In genomic region chr16:8796469-8797363, GRCh38 we compare ENCODE assay signal across 8 cellular contexts. TPM values are rescaled to one million over a fixed set of nuclear protein-coding genes. Genes with fewer than 3 reads are reported as not detected.
DNase-seq lines count a peak whose midpoint lies in the region; ATAC-seq and TF ChIP-seq lines count a peak whose summit lies in the region.

No MANE protein-coding gene starts in this region.

- H2AFZ ChIP-seq in Loucy (ENCODE audit: low read length) (peak overlapping the region; percentile 73; the same call in 1 of the 2 replicates), neural cell (ENCODE audit: low read depth, low read length) (peak overlapping the region; percentile 63)

- no peaks in the 10 kb centered on the region for H3K27me3 ChIP-seq in CD8-positive, alpha-beta memory T cell (ENCODE audit: insufficient read depth, low read length, poor library complexity, severe bottlenecking)
- H3K27me3 ChIP-seq in Loucy (ENCODE audit: insufficient read depth, low read length, poor library complexity, severe bottlenecking) = no peaks in the 10 kb centered on the region
- H3K27me3 ChIP-seq in effector memory CD4-positive, alpha-beta T cell (replicated peaks; ENCODE audit: control insufficient read depth, insufficient read depth, low read length, poor library complexity, severe bottlenecking) = no peaks in the 10 kb centered on the region
- H3K27me3 ChIP-seq in neural cell (ENCODE audit: insufficient read depth, low read depth, low read length) = no peaks in the 10 kb centered on the region

- H3K79me2 ChIP-seq in Loucy (ENCODE audit: insufficient read depth, low read length) (peaks cover 51% of the 10 kb centered on the region), neural cell (replicated peaks; ENCODE audit: insufficient read depth, low read length) (peaks cover 27% of the 10 kb centered on the region)

- H3K9me3 ChIP-seq in CD8-positive, alpha-beta memory T cell (ENCODE audit: low read length) = no peaks in the 10 kb centered on the region
- H3K9me3 ChIP-seq in Loucy (ENCODE audit: insufficient read depth, low read depth, low read length) (no peaks in the 10 kb centered on the region), neural cell (ENCODE audit: low read length) (no peaks in the 10 kb centered on the region)
- no peaks in the 10 kb centered on the region for H3K9me3 ChIP-seq in effector memory CD4-positive, alpha-beta T cell (ENCODE audit: control insufficient read depth, low read length)

- no peak for DNase-seq in CD8-positive, alpha-beta memory T cell
- DNase-seq in effector memory CD4-positive, alpha-beta T cell = no peak
- DNase-seq in ecto neural progenitor cell (ENCODE audit: low spot score) = no peak
- no peak for DNase-seq in NCI-H2029 (lab: John Stamatoyannopoulos, UW)
- DNase-seq in AG08395 (ENCODE audit: low spot score) = no peak

- no peak for TF ChIP-seq EP300 in neural cell (conservative IDR thresholded peaks at IDR 0.05; ENCODE audit: poor library complexity, severe bottlenecking)

- H4K20me1 ChIP-seq in Loucy (ENCODE audit: insufficient read depth, low read length, poor library complexity, severe bottlenecking) (no peaks in the 10 kb centered on the region), neural cell (ENCODE audit: insufficient read depth) (no peaks in the 10 kb centered on the region)

- H3K4me2 ChIP-seq in Loucy (ENCODE audit: low read depth, low read length, poor library complexity, severe bottlenecking) (peak overlapping the region; percentile 92), neural cell (ENCODE audit: low read length) (peak overlapping the region; percentile 100)

- TF ChIP-seq RAD21 in neural cell (conservative IDR thresholded peaks at IDR 0.05) = no peak

- H3K4me1 Mint-ChIP-seq in CD8-positive, alpha-beta memory T cell = peaks cover 33 to 62% (median 59%) of the 10 kb centered on the region in 3 donors

- H3K4me3 ChIP-seq in CD8-positive, alpha-beta memory T cell (ENCODE audit: low read length) = peak overlapping the region; percentile 90
- peak overlapping the region; percentile 85 for H3K4me3 ChIP-seq in Loucy (ENCODE audit: low read length, poor library complexity, severe bottlenecking)
- peak overlapping the region; percentile 70 for H3K4me3 ChIP-seq in effector memory CD4-positive, alpha-beta T cell (ENCODE audit: insufficient read depth, low read depth, low read length, poor library complexity, severe bottlenecking)
- peak overlapping the region; percentile 88 for H3K4me3 ChIP-seq in neural cell (ENCODE audit: low read length)

- peak overlapping the region; percentile 86 for H3K9ac ChIP-seq in Loucy (ENCODE audit: low read depth, low read length, poor library complexity, severe bottlenecking)
- peak overlapping the region; percentile 65 for H3K9ac ChIP-seq in neural cell (ENCODE audit: low read length)

- no peaks in the 10 kb centered on the region for H3F3A ChIP-seq in Loucy (ENCODE audit: low read depth)
- H3F3A ChIP-seq in neural cell (ENCODE audit: insufficient read depth, low read length, poor library complexity, severe bottlenecking) = no peaks in the 10 kb centered on the region

- no peaks in the 10 kb centered on the region for H3K27me3 Mint-ChIP-seq in CD8-positive, alpha-beta memory T cell

- peaks cover under 1% of the 10 kb centered on the region for H3K36me3 ChIP-seq in CD8-positive, alpha-beta memory T cell (ENCODE audit: insufficient read depth, low read length)
- no peaks in the 10 kb centered on the region for H3K36me3 ChIP-seq in Loucy (ENCODE audit: insufficient read depth, low read length)
- no peaks in the 10 kb centered on the region for H3K36me3 ChIP-seq in effector memory CD4-positive, alpha-beta T cell (ENCODE audit: control insufficient read depth, insufficient read depth, low read length)
- H3K36me3 ChIP-seq in neural cell (ENCODE audit: insufficient read depth, low read length) = no peaks in the 10 kb centered on the region

- ATAC-seq in HG02884 (IDR thresholded peaks at IDR 0.05; ENCODE audit: unreplicated experiment) = no peak

- H3K4me3 Mint-ChIP-seq in CD8-positive, alpha-beta memory T cell = peak overlapping the region; percentile 94 to 99 (median 96)

- POLR2A ChIA-PET in CD8-positive, alpha-beta memory T cell (lab: Charles Lee) = interaction anchor here (2.6 kb wide), 1 partner anchor 71 kb away, joined by 17 read pairs; the partner anchor contains the start of gene CARHSP1

- TF ChIP-seq CTCF in Loucy (conservative IDR thresholded peaks at IDR 0.05; ENCODE audit: low read length) (no peak), neural cell (IDR thresholded peaks at IDR 0.05; ENCODE audit: poor library complexity, severe bottlenecking) (no peak)

- H3K27ac ChIP-seq in CD8-positive, alpha-beta memory T cell (ENCODE audit: low read depth, low read length) = peak overlapping the region; percentile 87
- H3K27ac ChIP-seq in effector memory CD4-positive, alpha-beta T cell (ENCODE audit: insufficient read depth, low read length, poor library complexity, severe bottlenecking) = peak overlapping the region; percentile 79
- H3K27ac ChIP-seq in neural cell (ENCODE audit: low read length) = peak overlapping the region; percentile 47

- CTCF ChIA-PET in CD8-positive, alpha-beta memory T cell (lab: Charles Lee) = interaction anchor here (1.9 kb wide), 1 partner anchor 84 kb away, joined by 8 read pairs; no protein-coding TSS in a partner anchor

- H3K9me2 ChIP-seq in Loucy (replicated peaks; ENCODE audit: low read depth, low read length) = no peaks in the 10 kb centered on the region
- no peaks in the 10 kb centered on the region for H3K9me2 ChIP-seq in neural cell (ENCODE audit: insufficient read depth, low read length)

- peak overlapping the region; percentile 79 to 96 (median 94) for H3K27ac Mint-ChIP-seq in CD8-positive, alpha-beta memory T cell

- H3K36me3 Mint-ChIP-seq in CD8-positive, alpha-beta memory T cell = peaks cover 0 to 29% (median 0%) of the 10 kb centered on the region in 3 donors

- H3K4me1 ChIP-seq in CD8-positive, alpha-beta memory T cell (ENCODE audit: insufficient read depth, low read length) = peaks cover 34% of the 10 kb centered on the region
- peaks cover 6% of the 10 kb centered on the region for H3K4me1 ChIP-seq in Loucy (ENCODE audit: insufficient read depth, low read length, poor library complexity, severe bottlenecking)
- peaks cover 20% of the 10 kb centered on the region for H3K4me1 ChIP-seq in effector memory CD4-positive, alpha-beta T cell (ENCODE audit: control insufficient read depth, insufficient read depth, low read length, poor library complexity, severe bottlenecking)

- no peaks in the 10 kb centered on the region for H3K9me3 Mint-ChIP-seq in CD8-positive, alpha-beta memory T cell

TF ChIP-seq in neural cell, 6 proteins besides CTCF, POLR2A, EP300 and RAD21:
- no peak for TF ChIP-seq MXI1 (conservative IDR thresholded peaks at IDR 0.05; ENCODE audit: poor library complexity, severe bottlenecking)
- TF ChIP-seq POLR2AphosphoS5 (IDR thresholded peaks at IDR 0.05) = no peak
- TF ChIP-seq SMC3 (conservative IDR thresholded peaks at IDR 0.05; ENCODE audit: poor library complexity) = no peak
- no peak for TF ChIP-seq TAF1 (IDR thresholded peaks at IDR 0.05; ENCODE audit: low read depth)
- TF ChIP-seq EZH2 (IDR thresholded peaks at IDR 0.05; ENCODE audit: borderline replicate concordance, insufficient read depth, low read length, poor library complexity, severe bottlenecking) = no peak
- TF ChIP-seq REST (IDR thresholded peaks at IDR 0.05; ENCODE audit: borderline replicate concordance) = no peak

RNA-seq across cellular contexts. Expression of gene TMEM186, which starts 0.7 kb away (rescaled TPM):
- 10 to 100 TPM; 15.6 to 16.4 TPM for total RNA-seq in CD8-positive, alpha-beta memory T cell
- polyA plus RNA-seq in CD8-positive, alpha-beta memory T cell = 11.8 TPM
- 5.3 and 7.7 TPM in 2 replicates for polyA plus RNA-seq in neural cell
- 5.4 and 6.6 TPM in 2 replicates for polyA minus RNA-seq in neural cell

RNA-seq across cellular contexts. Expression of gene PMM2, which starts 0.9 kb away (rescaled TPM):
- total RNA-seq in CD8-positive, alpha-beta memory T cell = 10 to 100 TPM; 58.9 to 63.3 TPM
- polyA plus RNA-seq in CD8-positive, alpha-beta memory T cell = 31.2 TPM
- 13.9 and 20.2 TPM in 2 replicates for polyA plus RNA-seq in neural cell
- 9.5 and 13.0 TPM in 2 replicates for polyA minus RNA-seq in neural cell
